In the genomic region with DNA sequence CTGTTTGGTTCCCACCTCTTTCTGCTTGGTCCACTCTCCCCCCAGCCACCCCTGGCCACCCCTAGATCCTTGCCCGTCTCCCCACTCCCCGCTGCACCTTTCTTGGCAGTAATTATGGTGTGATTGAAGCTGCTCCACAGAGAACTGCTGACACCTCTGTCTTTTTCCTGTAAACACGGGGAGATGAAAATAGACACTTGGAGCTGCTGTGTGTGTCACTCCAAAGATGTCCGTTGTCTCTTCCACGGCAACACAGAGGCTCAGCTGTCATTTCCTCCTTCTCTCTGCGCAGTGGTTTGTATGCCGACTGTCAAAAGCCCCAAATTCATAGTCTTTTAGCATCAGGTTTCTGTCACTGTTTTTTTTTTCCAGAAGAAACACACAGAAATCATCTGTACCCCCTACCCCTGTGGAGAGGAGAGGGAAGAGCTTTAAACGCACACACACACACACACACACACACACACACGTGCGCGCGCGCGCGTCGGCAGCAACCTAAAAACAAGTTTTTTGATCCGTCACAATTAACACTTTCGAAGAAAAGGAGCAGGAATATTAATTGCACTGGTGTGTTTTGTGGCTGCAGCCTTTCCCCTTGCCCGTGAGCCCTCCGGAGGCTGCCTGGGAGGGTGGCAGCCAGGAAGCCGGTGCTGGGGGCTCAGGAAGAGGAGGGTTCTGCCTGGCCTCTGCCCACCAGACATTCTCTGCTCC, we compare ENCODE assay signal across 19 cellular contexts. TPM values are rescaled to one million over a fixed set of nuclear protein-coding genes. Genes with fewer than 3 reads are reported as not detected.
DNase-seq lines count a peak whose midpoint lies in the region; ATAC-seq and TF ChIP-seq lines count a peak whose summit lies in the region.
"Had no signal": no experiment of that assay in that cellular context is flagged by ENCODE, and none has a peak within 500 bp of the region (broad histone marks: within the 10 kb centered on the region; RNA-seq: fewer than 3 reads in every experiment).

No MANE protein-coding gene starts in this region.

- no peaks in the 10 kb centered on the region for H3K36me3 Mint-ChIP-seq in nephron (ENCODE audit: low read depth)
- H3K36me3 Mint-ChIP-seq in progenitor cell of endocrine pancreas (ENCODE audit: insufficient read depth): no peaks in the 10 kb centered on the region
- H3K36me3 Mint-ChIP-seq: IgD-negative memory B cell had no signal

- DNase-seq in NCI-H2171 treated with DMSO at 0.1 percent for 48 hours (lab: John Stamatoyannopoulos, UW) (peak; percentile 27), NCI-H2171 (lab: John Stamatoyannopoulos, UW) (no peak), superior temporal gyrus (ENCODE audit: extremely low spot score) (peak; percentile 23), progenitor cell of endocrine pancreas (ENCODE audit: low spot score, unreplicated experiment) (no peak), glomerular visceral epithelial cell (ENCODE audit: extremely low spot score) (no peak)
- DNase-seq: 8988T, ACHN, NCI-H1048, NCI-H1694, NCI-H2029 treated with DMSO at 0.1 percent for 48 hours, NCI-H526 treated with DMSO at 0.1 percent for 48 hours, SHP77 treated with DMSO at 0.1 percent for 48 hours had no signal

- H3K4me3 Mint-ChIP-seq in nephron (no peak overlapping the region), progenitor cell of endocrine pancreas (ENCODE audit: low read depth) (no peak overlapping the region)
- H3K4me3 Mint-ChIP-seq: IgD-negative memory B cell had no signal

- H3K27ac Mint-ChIP-seq in nephron: peak overlapping the region in 2 of 3 experiments; percentile 4 to 16
- H3K27ac Mint-ChIP-seq in progenitor cell of endocrine pancreas: no peak overlapping the region

- ATAC-seq in GM21390 (IDR thresholded peaks at IDR 0.05; ENCODE audit: unreplicated experiment): no peak
- ATAC-seq: Panc1 had no signal

- H3K9me3 Mint-ChIP-seq in nephron (no peaks in the 10 kb centered on the region), progenitor cell of endocrine pancreas (ENCODE audit: low read depth) (no peaks in the 10 kb centered on the region)
- H3K9me3 Mint-ChIP-seq: IgD-negative memory B cell had no signal

- peaks cover 22% of the 10 kb centered on the region for H3K4me1 Mint-ChIP-seq in nephron
- peaks cover 6% of the 10 kb centered on the region for H3K4me1 Mint-ChIP-seq in progenitor cell of endocrine pancreas (ENCODE audit: low read depth)
- H3K4me1 Mint-ChIP-seq: IgD-negative memory B cell had no signal

- H3K27me3 Mint-ChIP-seq in nephron (ENCODE audit: low read depth) (peaks cover 50% of the 10 kb centered on the region), progenitor cell of endocrine pancreas (peaks cover 42% of the 10 kb centered on the region)

- TF ChIP-seq CTCF in nephron (IDR thresholded peaks at IDR 0.05; ENCODE audit: unreplicated experiment in 3 of 3): no peak
- TF ChIP-seq CTCF in progenitor cell of endocrine pancreas (IDR thresholded peaks at IDR 0.05; ENCODE audit: unreplicated experiment): no peak

- H3K27ac ChIP-seq in angular gyrus (ENCODE audit: low read depth, low read length): peak overlapping the region; percentile 69
- H3K27ac ChIP-seq: HL-60, KMS-11 had no signal

RNA-seq across cellular contexts. Expression of a gene that starts 39.8 kb away (rescaled TPM):
- 6.5 and 7.7 TPM in 2 replicates for total RNA-seq in progenitor cell of endocrine pancreas

Comparison
In these comparisons a context has a peak if more than half of its experiments do, and no peak if none do; other contexts are left out.
1. DNase-seq: peak in NCI-H2171 treated with DMSO at 0.1 percent for 48 hours (single experiment) and superior temporal gyrus (single experiment); none in NCI-H2171 (single experiment), progenitor cell of endocrine pancreas (single experiment) and glomerular visceral epithelial cell (single experiment).